ENCODE assay signal across 1 cellular context in genomic region chr1:106984801-106985200, GRCh38.
TF ChIP-seq lines count a peak whose summit lies in the region.

No MANE protein-coding gene starts in this region.

TF ChIP-seq in GM23338, 12 proteins besides CTCF, POLR2A, EP300 and RAD21 (continued from another document):
- TF ChIP-seq POLR2AphosphoS5 (IDR thresholded peaks at IDR 0.05; ENCODE audit: low read depth) (no peak), EZH2phosphoT487 (IDR thresholded peaks at IDR 0.05; ENCODE audit: unreplicated experiment) (no peak), ZNF462 (CRISPR knock-in tag; IDR thresholded peaks at IDR 0.05) (no peak), CREB1 (CRISPR knock-in tag; IDR thresholded peaks at IDR 0.05; ENCODE audit: low read depth) (no peak), ETS1 (IDR thresholded peaks at IDR 0.05) (no peak), JUNB (IDR thresholded peaks at IDR 0.05; ENCODE audit: unreplicated experiment) (no peak)
TF ChIP-seq in GM23338: peak in this region for 0.
